ENCODE assay signal across 20 cellular contexts in the genomic region with DNA sequence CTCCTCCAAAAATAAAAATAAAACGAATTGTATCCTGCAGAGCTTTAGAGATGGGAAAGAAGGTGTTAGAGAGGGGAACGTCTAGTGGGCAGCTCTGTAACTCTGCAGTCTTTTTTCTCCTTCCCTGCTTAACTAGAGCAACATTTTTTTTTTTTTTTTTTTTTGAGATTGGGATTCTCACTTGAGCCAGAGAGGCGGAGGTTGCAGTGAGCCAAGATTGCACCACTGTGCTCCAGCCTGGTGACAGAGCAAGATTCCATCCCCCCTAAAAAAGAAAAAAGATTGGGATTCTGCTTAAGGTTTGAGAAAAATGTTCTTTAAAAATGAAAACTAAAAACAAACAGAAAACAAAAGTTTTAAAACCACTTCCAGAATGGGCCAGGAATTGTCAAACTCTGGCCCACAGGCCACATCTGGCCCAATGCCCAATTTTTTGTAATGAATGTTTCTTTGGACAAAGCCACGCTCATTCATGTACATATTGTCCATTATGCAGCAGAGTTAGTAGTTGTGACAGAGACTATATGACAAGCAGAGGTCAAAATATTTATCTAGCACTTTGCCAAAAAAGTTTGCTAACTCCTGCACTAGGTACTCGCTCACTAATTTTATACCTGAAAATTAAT.
DNase-seq lines count a peak whose midpoint lies in the region; ATAC-seq and TF ChIP-seq lines count a peak whose summit lies in the region.
"Had no signal": no experiment of that assay in that cellular context is flagged by ENCODE, and none has a peak within 500 bp of the region (broad histone marks: within the 10 kb centered on the region; RNA-seq: fewer than 3 reads in every experiment).

No MANE protein-coding gene starts in this region.

- no peak overlapping the region for H2AFZ ChIP-seq in Karpas-422 (ENCODE audit: low read length)

- no peaks in the 10 kb centered on the region for H3K4me1 ChIP-seq in right atrium auricular region
- peaks cover 23% of the 10 kb centered on the region for H3K4me1 ChIP-seq in Karpas-422 (ENCODE audit: low read length)
- H3K4me1 ChIP-seq: Caco-2 had no signal

- H3K9ac ChIP-seq in Karpas-422 (ENCODE audit: low read length), result no peak overlapping the region
- H3K9ac ChIP-seq: SK-N-SH had no signal

- ATAC-seq in Right ventricle myocardium superior (ENCODE audit: poor library complexity) (peak; percentile 51), GM21723 (IDR thresholded peaks at IDR 0.05; ENCODE audit: unreplicated experiment) (no peak), GM18520 (IDR thresholded peaks at IDR 0.05; ENCODE audit: unreplicated experiment) (no peak)
- ATAC-seq: GM12878 had no signal

- H3K79me2 ChIP-seq in Karpas-422 (ENCODE audit: low read length), result peaks cover 91% of the 10 kb centered on the region

- H3K4me3 ChIP-seq in right atrium auricular region, result no peak overlapping the region
- no peak overlapping the region for H3K4me3 ChIP-seq in Karpas-422 (ENCODE audit: low read length)
- no peak overlapping the region for H3K4me3 ChIP-seq in cardiac fibroblast (replicated peaks in 1 of 2; ENCODE audit: low read depth in 2 of 2, low read length in 2 of 2)
- H3K4me3 ChIP-seq in retinal pigment epithelial cell (ENCODE audit: low read length), result no peak overlapping the region
- H3K4me3 ChIP-seq: GM12878 had no signal

- H3K27me3 ChIP-seq in right atrium auricular region (no peaks in the 10 kb centered on the region), Karpas-422 (ENCODE audit: low read length) (no peaks in the 10 kb centered on the region)

- H3K27ac ChIP-seq in right atrium auricular region (no peak overlapping the region), Karpas-422 (ENCODE audit: low read length) (peak overlapping the region; percentile 38; the same call in 1 of the 2 replicates)

- no peak overlapping the region for H3K4me2 ChIP-seq in Karpas-422 (ENCODE audit: low read depth, low read length, poor library complexity, severe bottlenecking)
- H3K4me2 ChIP-seq: SK-N-SH had no signal

- no peaks in the 10 kb centered on the region for H3K9me3 ChIP-seq in right atrium auricular region
- H3K9me3 ChIP-seq in Karpas-422 (ENCODE audit: low read length), result no peaks in the 10 kb centered on the region
- H3K9me3 ChIP-seq: Caco-2, SK-N-SH had no signal

- DNase-seq in Right ventricle myocardium superior (peak; percentile 48), right atrium auricular region (ENCODE audit: low spot score) (no peak), Karpas-422 (no peak), cardiac fibroblast (ENCODE audit: low read depth in 2 of 2) (peak; percentile 25 to 26), retinal pigment epithelial cell (ENCODE audit: low read depth) (peak; percentile 7), middle frontal gyrus (ENCODE audit: extremely low spot score, low spot score) (no peak)
- DNase-seq: Caco-2; CD4-positive, alpha-beta T cell; DMS53; EL; H9; NCI-H1105 treated with DMSO at 0.1 percent for 48 hours; NCI-H1694 treated with DMSO at 0.1 percent for 48 hours; NCI-H510A; NCI-H748 treated with DMSO at 0.1 percent for 48 hours; SHP77 treated with DMSO at 0.1 percent for 48 hours; SK-N-SH had no signal

- intact Hi-C loops in Right ventricle myocardium superior (cut with DNase I), result no loop called here

- H3K36me3 ChIP-seq in right atrium auricular region (no peaks in the 10 kb centered on the region), Karpas-422 (ENCODE audit: insufficient read depth, low read length) (peaks cover 14% of the 10 kb centered on the region)

- H4K20me1 ChIP-seq in Karpas-422 (ENCODE audit: insufficient read depth, low read depth, low read length), result no peaks in the 10 kb centered on the region

- no peaks in the 10 kb centered on the region for H3K9me2 ChIP-seq in Karpas-422 (replicated peaks; ENCODE audit: insufficient read depth, low read length)
- H3K9me2 ChIP-seq: SK-N-SH had no signal

- no peak for TF ChIP-seq CTCF in right atrium auricular region (IDR thresholded peaks at IDR 0.05)
- TF ChIP-seq CTCF in cardiac fibroblast (IDR thresholded peaks at IDR 0.05; ENCODE audit: low read depth, low read length), result no peak
- no peak for TF ChIP-seq CTCF in retinal pigment epithelial cell (conservative IDR thresholded peaks at IDR 0.05; ENCODE audit: low read depth, low read length)

Comparison
In these comparisons a context has a peak if more than half of its experiments do, and no peak if none do; other contexts are left out.
1. DNase-seq: peak in Right ventricle myocardium superior (single experiment), cardiac fibroblast (2 of 2) and retinal pigment epithelial cell (single experiment); none in right atrium auricular region (single experiment), Karpas-422 (single experiment) and middle frontal gyrus (single experiment).